ENCODE assay signal across 11 cellular contexts in genomic region chr2:40489678-40489960, GRCh38. TPM values are rescaled to one million over a fixed set of nuclear protein-coding genes. Genes with fewer than 3 reads are reported as not detected.
DNase-seq lines count a peak whose midpoint lies in the region; ATAC-seq and TF ChIP-seq lines count a peak whose summit lies in the region.
"Had no signal": no experiment of that assay in that cellular context is flagged by ENCODE, and none has a peak within 500 bp of the region (broad histone marks: within the 10 kb centered on the region; RNA-seq: fewer than 3 reads in every experiment).

No MANE protein-coding gene starts in this region.

- H3K4me1 Mint-ChIP-seq in activated CD4-positive, alpha-beta T cell treated with anti-CD3 and anti-CD28 coated beads, Interleukin-2, amount 10 ng/mL, durations not matched to agents 7 days and 5 days, result peaks cover 11% of the 10 kb centered on the region

- DNase-seq in activated CD4-positive, alpha-beta T cell treated with anti-CD3 and anti-CD28 coated beads, Interleukin-2, amount 10 ng/mL, durations not matched to agents 7 days and 5 days, result no peak
- no peak for DNase-seq in activated CD4-positive, alpha-beta T cell treated with anti-CD3 and anti-CD28 coated beads, Interleukin-2, amount 50 U/mL, for 1 hour
- no peak for DNase-seq in adipocyte (ENCODE audit: low read depth)
- DNase-seq in right lobe of liver, result no peak
- DNase-seq in suprapubic skin (ENCODE audit: low spot score in 2 of 2), result no peak
- DNase-seq in NCI-H2081 (lab: John Stamatoyannopoulos, UW), result no peak
- DNase-seq in retina, result no peak
- DNase-seq in NCI-H748 (lab: John Stamatoyannopoulos, UW; ENCODE audit: unreplicated experiment), result no peak
- DNase-seq: activated naive CD4-positive, alpha-beta T cell; stimulated activated naive CD4-positive, alpha-beta T cell treated with Interleukin-2 at 50 U/mL for 16 hours had no signal

- 60% methylated on average over 1 of the region's 1 CpG for WGBS in right lobe of liver (ENCODE audit: insufficient coverage, low coverage, low lambda C conversion rate, missing lambda C conversion rate)
- WGBS in suprapubic skin, result 54% methylated on average over 1 of the region's 1 CpG

- TF ChIP-seq EP300 in suprapubic skin (IDR thresholded peaks at IDR 0.05), result no peak

- peak overlapping the region; percentile 30 for H3K9ac ChIP-seq in adipocyte (ENCODE audit: low read length)

- H3K4me1 ChIP-seq in adipocyte (ENCODE audit: control insufficient read depth, insufficient read depth, low read length) (peaks cover 16% of the 10 kb centered on the region), right lobe of liver (no peaks in the 10 kb centered on the region), suprapubic skin (peaks cover 13% of the 10 kb centered on the region)

- H3K36me3 ChIP-seq in adipocyte (ENCODE audit: control insufficient read depth, insufficient read depth, low read length, severe bottlenecking), result no peaks in the 10 kb centered on the region
- H3K36me3 ChIP-seq in right lobe of liver, result no peaks in the 10 kb centered on the region
- no peaks in the 10 kb centered on the region for H3K36me3 ChIP-seq in suprapubic skin

- peak overlapping the region; percentile 83 for H3K27ac Mint-ChIP-seq in activated CD4-positive, alpha-beta T cell treated with anti-CD3 and anti-CD28 coated beads, Interleukin-2, amount 10 ng/mL, durations not matched to agents 7 days and 5 days

- H3K27me3 Mint-ChIP-seq in activated CD4-positive, alpha-beta T cell treated with anti-CD3 and anti-CD28 coated beads, Interleukin-2, amount 10 ng/mL, durations not matched to agents 7 days and 5 days, result no peaks in the 10 kb centered on the region

- POLR2A ChIA-PET in activated CD4-positive, alpha-beta T cell treated with anti-CD3 and anti-CD28 coated beads, Interleukin-2, amount 10 ng/mL, durations not matched to agents 7 days and 5 days (lab: Charles Lee), result no interaction called here

- CTCF ChIA-PET in activated CD4-positive, alpha-beta T cell treated with anti-CD3 and anti-CD28 coated beads, Interleukin-2, amount 10 ng/mL, durations not matched to agents 7 days and 5 days (lab: Charles Lee), result no interaction called here

- no peak for ATAC-seq in right lobe of liver

- H3K27ac ChIP-seq in right lobe of liver, result peak overlapping the region; percentile 6 to 11 (median 8)
- no peak overlapping the region for H3K27ac ChIP-seq in suprapubic skin

- H3K36me3 Mint-ChIP-seq in activated CD4-positive, alpha-beta T cell treated with anti-CD3 and anti-CD28 coated beads, Interleukin-2, amount 10 ng/mL, durations not matched to agents 7 days and 5 days (ENCODE audit: low read depth), result no peaks in the 10 kb centered on the region

- TF ChIP-seq POLR2A in right lobe of liver (IDR thresholded peaks at IDR 0.05) (no peak), suprapubic skin (IDR thresholded peaks at IDR 0.05) (no peak)

- TF ChIP-seq CTCF in right lobe of liver (IDR thresholded peaks at IDR 0.05) (no peak), suprapubic skin (IDR thresholded peaks at IDR 0.05) (no peak)

- H3K9me3 Mint-ChIP-seq in activated CD4-positive, alpha-beta T cell treated with anti-CD3 and anti-CD28 coated beads, Interleukin-2, amount 10 ng/mL, durations not matched to agents 7 days and 5 days, result no peaks in the 10 kb centered on the region

- H3K4me3 ChIP-seq in adipocyte (ENCODE audit: low read length) (peak overlapping the region; percentile 73), right lobe of liver (peak overlapping the region in 1 of 3 donors; percentile 25), suprapubic skin (peak overlapping the region; percentile 36)

- H3K9me3 ChIP-seq in adipocyte (ENCODE audit: control insufficient read depth, low read length) (no peaks in the 10 kb centered on the region), right lobe of liver (no peaks in the 10 kb centered on the region), suprapubic skin (no peaks in the 10 kb centered on the region)

- H3K27me3 ChIP-seq in adipocyte (replicated peaks; ENCODE audit: control insufficient read depth, insufficient read depth, low read length) (no peaks in the 10 kb centered on the region), right lobe of liver (no peaks in the 10 kb centered on the region), suprapubic skin (no peaks in the 10 kb centered on the region)

- H3K4me3 Mint-ChIP-seq in activated CD4-positive, alpha-beta T cell treated with anti-CD3 and anti-CD28 coated beads, Interleukin-2, amount 10 ng/mL, durations not matched to agents 7 days and 5 days, result peak overlapping the region; percentile 66

- intact Hi-C loops in right lobe of liver (cut with DNase I), result no loop called here

RNA-seq across cellular contexts. Expression of gene SLC8A1, which starts 37.7 kb away (rescaled TPM):
- under 1 TPM; 0.50 to 0.56 TPM for total RNA-seq in activated CD4-positive, alpha-beta T cell treated with anti-CD3 and anti-CD28 coated beads, Interleukin-2, amount 10 ng/mL, durations not matched to agents 7 days and 5 days
- total RNA-seq in right lobe of liver (10 to 100 TPM in 1 of 6 experiments, 1 to 10 TPM in 5; 3.3 to 12.1 (median 4.9) TPM), suprapubic skin (10 to 100 TPM in 2 of 4 donors, 1 to 10 TPM in 2; 2.4 to 14.4 (median 9.9) TPM)
- total RNA-seq: H4 had no signal
